In the genomic region with DNA sequence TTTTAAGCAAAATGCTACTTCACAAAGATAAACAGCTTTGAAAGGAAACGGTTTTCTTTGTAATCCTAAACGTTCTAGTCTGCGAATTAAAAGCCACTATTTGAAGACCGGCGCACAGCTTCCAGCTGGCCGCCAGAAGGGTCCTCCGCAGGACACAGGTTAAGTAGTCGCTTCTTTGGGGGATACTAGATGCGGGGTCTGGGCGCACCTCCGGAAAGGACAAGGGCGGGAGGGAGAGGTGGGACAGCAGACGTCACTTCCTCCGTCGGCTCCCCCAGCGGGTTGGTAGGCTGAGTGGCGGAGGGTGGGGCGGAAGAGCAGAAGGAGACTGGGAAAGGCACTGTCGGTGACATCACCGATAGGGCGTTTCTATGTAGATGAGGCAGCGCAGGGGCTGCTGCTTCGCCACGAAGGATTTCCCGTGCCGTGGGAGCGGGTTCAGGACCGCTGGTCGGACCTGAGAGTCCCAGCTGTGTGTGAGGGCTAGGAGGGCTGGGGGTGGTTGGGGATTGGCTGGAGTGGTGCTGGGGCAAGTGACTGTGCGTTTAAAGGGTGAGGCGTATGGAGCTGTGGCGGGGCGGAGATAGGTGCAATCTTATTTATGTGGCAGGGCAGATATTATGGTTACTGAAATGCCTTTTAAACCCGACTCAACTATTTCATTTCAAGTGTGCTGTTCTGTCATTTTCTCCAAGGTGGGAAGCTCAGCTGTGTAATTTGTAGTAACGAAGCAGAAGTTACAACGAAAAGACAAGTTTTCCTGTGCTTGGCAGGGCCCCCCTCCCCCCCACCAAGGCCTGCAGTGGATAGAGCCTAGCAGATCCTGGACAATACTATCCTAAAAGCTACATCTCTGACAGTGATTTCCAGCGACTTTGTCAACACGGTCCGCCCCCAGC, we compare ENCODE assay signal across 7 cellular contexts.
DNase-seq lines count a peak whose midpoint lies in the region; ATAC-seq, FAIRE-seq and TF ChIP-seq lines count a peak whose summit lies in the region.
"Not testable (repeated sequence)": the region's sequence is repeated elsewhere in the genome, so short reads cannot be mapped to it uniquely, and the experiment has no call there.

No MANE protein-coding gene starts in this region.

- peak overlapping the region; percentile 76 for H3K27ac ChIP-seq in SU-DHL-6 (ENCODE audit: low read depth, low read length)
- peak overlapping the region; percentile 72 to 99 (median 94) for H3K27ac ChIP-seq in heart left ventricle
- H3K27ac ChIP-seq in pancreas = peak overlapping the region; percentile 87 to 96 (median 92)

- H3K4me2 ChIP-seq in SU-DHL-6 (ENCODE audit: low read depth, low read length, poor library complexity, severe bottlenecking) = peak overlapping the region; percentile 69

- not testable (repeated sequence) for FAIRE-seq in GM18507 (lab: Jason Lieb, UNC); pancreas (lab: Jason Lieb, UNC)

- not testable (repeated sequence) for H3K4me1 ChIP-seq in heart left ventricle, pancreas

- H3K27me3 ChIP-seq in SU-DHL-6 (ENCODE audit: low read length); heart left ventricle; pancreas: not testable (repeated sequence)

- H4K20me1 ChIP-seq in SU-DHL-6 (ENCODE audit: low read depth, low read length) = not testable (repeated sequence)

- ATAC-seq in HG02885 (IDR thresholded peaks at IDR 0.05; ENCODE audit: poor library complexity, unreplicated experiment) (peak; percentile 98), heart left ventricle (peak; percentile 98 to 99 (median 98)), pancreas (peak; percentile 96 to 98 (median 96))

- H2AFZ ChIP-seq in SU-DHL-6 (ENCODE audit: low read depth, low read length, severe bottlenecking) = not testable (repeated sequence)

- H3F3A ChIP-seq in SU-DHL-6 (ENCODE audit: insufficient read depth) = not testable (repeated sequence)

- TF ChIP-seq POLR2A in heart left ventricle (IDR thresholded peaks at IDR 0.05) = peak in 1 of 2 donors; percentile 62

- DNase-seq in GM18507 (ENCODE audit: extremely low spot score, insufficient read length, low read depth) = peak; percentile 8
- peak; percentile 74 for DNase-seq in NCI-H1436 (lab: John Stamatoyannopoulos, UW)
- DNase-seq in amniotic stem cell (lab: John Stamatoyannopoulos, UW) = peak; percentile 69
- DNase-seq in heart left ventricle = peak; percentile 66 to 75 (median 67)
- DNase-seq in pancreas = peak; percentile 44 to 80 (median 60)

- peak overlapping the region; percentile 42 for H3K4me3 ChIP-seq in SU-DHL-6 (ENCODE audit: insufficient read depth, low read length, poor library complexity, severe bottlenecking)
- H3K4me3 ChIP-seq in heart left ventricle = peak overlapping the region in 11 of 12 donors; percentile 22 to 76 (median 59)
- peak overlapping the region in 3 of 4 donors; percentile 23 to 49 (median 43) for H3K4me3 ChIP-seq in pancreas

- TF ChIP-seq CTCF in SU-DHL-6 (IDR thresholded peaks at IDR 0.05; ENCODE audit: insufficient read depth, low read length, poor library complexity, severe bottlenecking); heart left ventricle (IDR thresholded peaks at IDR 0.05); pancreas (IDR thresholded peaks at IDR 0.05): not testable (repeated sequence)

- not testable (repeated sequence) for H3K36me3 ChIP-seq in SU-DHL-6 (ENCODE audit: low read length); heart left ventricle; pancreas

- H3K79me2 ChIP-seq in SU-DHL-6 (ENCODE audit: insufficient read depth, low read length) = not testable (repeated sequence)

- intact Hi-C loops in heart left ventricle (cut with DNase I); pancreas (cut with DNase I): not testable (repeated sequence)

- not testable (repeated sequence) for H3K9me3 ChIP-seq in SU-DHL-6 (ENCODE audit: insufficient read depth, low read length); heart left ventricle; pancreas

- peak overlapping the region; percentile 55 for H3K9ac ChIP-seq in SU-DHL-6 (ENCODE audit: low read length)

- not testable (repeated sequence) for H3K9me2 ChIP-seq in SU-DHL-6 (replicated peaks; ENCODE audit: insufficient read depth, low read length)

- WGBS in heart left ventricle, 4 donors = 0 to 1% (median 0%) methylated on average over 11 to 30 of the region's 39 CpGs
- WGBS in pancreas, 2 donors = 0% methylated on average over 17 to 30 of the region's 39 CpGs

Comparison
In these comparisons a context has a peak if more than half of its experiments do, and no peak if none do; other contexts are left out.
1. Peak in every context shown above with its lines: DNase-seq, ATAC-seq, H3K4me3 ChIP-seq and H3K27ac ChIP-seq.
2. DNase-seq: peak in every context shown above with its lines; median percentile 74 in NCI-H1436; 69 in amniotic stem cell; 67 in heart left ventricle; 60 in pancreas; 8 in GM18507.